ENCODE assay signal across 16 cellular contexts in the genomic region with DNA sequence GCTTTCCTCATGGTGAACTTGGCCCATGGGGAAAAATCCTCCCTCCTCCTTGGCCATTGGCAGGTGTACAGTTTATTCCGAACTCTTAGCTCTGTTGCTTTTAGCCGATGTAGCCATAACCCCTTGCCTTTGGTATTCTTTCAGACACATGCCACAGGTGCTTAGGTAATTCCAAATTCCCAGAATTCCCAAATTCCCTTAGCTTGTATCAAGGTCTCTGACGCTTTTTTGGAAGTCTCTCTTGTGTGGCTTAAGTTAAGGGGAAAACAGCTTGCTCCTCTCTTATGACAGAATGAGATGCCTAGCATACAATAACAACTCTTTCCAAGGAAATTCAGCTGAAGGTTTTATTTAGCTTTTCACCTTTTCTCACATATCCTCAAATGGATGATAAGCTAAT.
DNase-seq lines count a peak whose midpoint lies in the region; ATAC-seq and TF ChIP-seq lines count a peak whose summit lies in the region.
"Had no signal": no experiment of that assay in that cellular context is flagged by ENCODE, and none has a peak within 500 bp of the region (broad histone marks: within the 10 kb centered on the region; RNA-seq: fewer than 3 reads in every experiment).

No MANE protein-coding gene starts in this region.

- WGBS in esophagus muscularis mucosa, result 33% methylated on average over 3 of the region's 3 CpGs

- DNase-seq in ascending aorta (ENCODE audit: low spot score in 2 of 2), result no peak
- no peak for DNase-seq in esophagus muscularis mucosa (ENCODE audit: extremely low spot score)
- DNase-seq in osteocyte (ENCODE audit: extremely low spot score, unreplicated experiment), result no peak
- no peak for DNase-seq in DMS79 (lab: John Stamatoyannopoulos, UW)
- DNase-seq in neural progenitor cell (ENCODE audit: low spot score), result no peak
- DNase-seq: BE2C; CD4-positive, alpha-beta memory T cell; COR-L47; GF-D8; GM23248; H7 had no signal

- no peak overlapping the region for H2AFZ ChIP-seq in neural progenitor cell (replicated peaks)
- H2AFZ ChIP-seq: GM23248 had no signal

- H3K36me3 Mint-ChIP-seq in osteocyte (ENCODE audit: unreplicated experiment) (peaks cover 3% of the 10 kb centered on the region), neural progenitor cell (no peaks in the 10 kb centered on the region)
- H3K36me3 Mint-ChIP-seq: CD4-positive, alpha-beta memory T cell; IgD-negative memory B cell had no signal

- H3K9me3 ChIP-seq in ascending aorta, result no peaks in the 10 kb centered on the region
- H3K9me3 ChIP-seq in esophagus muscularis mucosa, result no peaks in the 10 kb centered on the region
- H3K9me3 ChIP-seq in neural progenitor cell (ENCODE audit: low read depth), result no peaks in the 10 kb centered on the region
- H3K9me3 ChIP-seq: A549, BE2C had no signal

- H3K4me3 ChIP-seq in ascending aorta, result peak overlapping the region in 1 of 2 donors; percentile 4
- H3K4me3 ChIP-seq in esophagus muscularis mucosa, result no peak overlapping the region
- H3K4me3 ChIP-seq in neural progenitor cell, result no peak overlapping the region
- H3K4me3 ChIP-seq: A549, GM23248 had no signal

- H3K9ac ChIP-seq in neural progenitor cell, result no peak overlapping the region
- H3K9ac ChIP-seq: GM23248 had no signal

- TF ChIP-seq POLR2A in esophagus muscularis mucosa (IDR thresholded peaks at IDR 0.05; ENCODE audit: low read depth), result no peak

- ATAC-seq in GM18861 (IDR thresholded peaks at IDR 0.05; ENCODE audit: unreplicated experiment) (no peak), HG02678 (IDR thresholded peaks at IDR 0.05; ENCODE audit: unreplicated experiment) (no peak)
- ATAC-seq: A549 had no signal

- H3K27ac ChIP-seq in ascending aorta (peak overlapping the region; percentile 16 to 66), esophagus muscularis mucosa (replicated peaks in 1 of 4) (peak overlapping the region; percentile 67 to 79 (median 72)), neural progenitor cell (no peak overlapping the region)
- H3K27ac ChIP-seq: A549, C4-2B, GM23248 had no signal

- H3K4me1 ChIP-seq in ascending aorta (peaks cover 0 to 4% of the 10 kb centered on the region in 2 donors), esophagus muscularis mucosa (peaks cover 0 to 58% (median 43%) of the 10 kb centered on the region in 4 donors), neural progenitor cell (no peaks in the 10 kb centered on the region)
- H3K4me1 ChIP-seq: A549, BE2C had no signal

- H3K36me3 ChIP-seq in ascending aorta (no peaks in the 10 kb centered on the region), esophagus muscularis mucosa (no peaks in the 10 kb centered on the region), neural progenitor cell (no peaks in the 10 kb centered on the region)
- H3K36me3 ChIP-seq: BE2C had no signal

- H3K4me3 Mint-ChIP-seq in osteocyte (ENCODE audit: unreplicated experiment) (no peak overlapping the region), neural progenitor cell (no peak overlapping the region)
- H3K4me3 Mint-ChIP-seq: CD4-positive, alpha-beta memory T cell; IgD-negative memory B cell had no signal

- intact Hi-C loops in ascending aorta (cut with DNase I) (no loop called here), esophagus muscularis mucosa (cut with DNase I) (no loop called here)

- no peaks in the 10 kb centered on the region for H3K79me2 ChIP-seq in neural progenitor cell (ENCODE audit: low read depth)

- no peak for TF ChIP-seq EP300 in esophagus muscularis mucosa (IDR thresholded peaks at IDR 0.05)

- no peaks in the 10 kb centered on the region for H3K27me3 ChIP-seq in ascending aorta
- H3K27me3 ChIP-seq in esophagus muscularis mucosa, result no peaks in the 10 kb centered on the region
- no peaks in the 10 kb centered on the region for H3K27me3 ChIP-seq in neural progenitor cell
- H3K27me3 ChIP-seq: BE2C had no signal

- H3K9me3 Mint-ChIP-seq in osteocyte (ENCODE audit: unreplicated experiment) (no peaks in the 10 kb centered on the region), neural progenitor cell (no peaks in the 10 kb centered on the region)
- H3K9me3 Mint-ChIP-seq: CD4-positive, alpha-beta memory T cell; IgD-negative memory B cell had no signal

- TF ChIP-seq CTCF in ascending aorta (IDR thresholded peaks at IDR 0.05) (no peak), esophagus muscularis mucosa (IDR thresholded peaks at IDR 0.05) (no peak), osteocyte (IDR thresholded peaks at IDR 0.05) (no peak), neural progenitor cell (IDR thresholded peaks at IDR 0.05) (no peak)

- H3F3A ChIP-seq in neural progenitor cell (ENCODE audit: low read depth), result no peaks in the 10 kb centered on the region

- H3K4me2 ChIP-seq in neural progenitor cell, result no peak overlapping the region
- H3K4me2 ChIP-seq: A549 had no signal

- peak overlapping the region; percentile 98 for H3K27ac Mint-ChIP-seq in osteocyte (ENCODE audit: unreplicated experiment)
- no peak overlapping the region for H3K27ac Mint-ChIP-seq in neural progenitor cell
- H3K27ac Mint-ChIP-seq: CD4-positive, alpha-beta memory T cell; IgD-negative memory B cell had no signal

- H3K27me3 Mint-ChIP-seq in osteocyte (ENCODE audit: unreplicated experiment), result no peaks in the 10 kb centered on the region
- no peaks in the 10 kb centered on the region for H3K27me3 Mint-ChIP-seq in neural progenitor cell (ENCODE audit: insufficient read depth, low read depth)

- H3K4me1 Mint-ChIP-seq in osteocyte (ENCODE audit: unreplicated experiment), result peaks cover 65% of the 10 kb centered on the region
- H3K4me1 Mint-ChIP-seq in neural progenitor cell, result no peaks in the 10 kb centered on the region
- H3K4me1 Mint-ChIP-seq: CD4-positive, alpha-beta memory T cell; IgD-negative memory B cell had no signal

- H4K20me1 ChIP-seq in neural progenitor cell (ENCODE audit: low read depth), result no peaks in the 10 kb centered on the region
